Comparison of ENCODE assay signal across 21 cellular contexts in genomic region chr2:190570871-190571270, GRCh38. TPM values are rescaled to one million over a fixed set of nuclear protein-coding genes. Genes with fewer than 3 reads are reported as not detected.
DNase-seq lines count a peak whose midpoint lies in the region; ATAC-seq, FAIRE-seq and TF ChIP-seq lines count a peak whose summit lies in the region.
"Had no signal": no experiment of that assay in that cellular context is flagged by ENCODE, and none has a peak within 500 bp of the region (broad histone marks: within the 10 kb centered on the region; RNA-seq: fewer than 3 reads in every experiment).

No MANE protein-coding gene starts in this region.

- FAIRE-seq in D721Med (lab: Jason Lieb, UNC) = peak; percentile 55
- FAIRE-seq: A204.1, G401.6 had no signal

- H3K27ac ChIP-seq in RWPE2 (ENCODE audit: poor library complexity, severe bottlenecking) (peak overlapping the region; percentile 86), breast epithelium (peak overlapping the region; percentile 54 to 64), epithelial cell of prostate (peak overlapping the region; percentile 84)
- H3K27ac ChIP-seq in CD4-positive, alpha-beta T cell (ENCODE audit: low read depth, low read length) = no peak overlapping the region
- H3K27ac ChIP-seq: 22Rv1, BLaER1, C4-2B, GM23248 had no signal

- H3K4me3 Mint-ChIP-seq in CD4-positive, alpha-beta T cell = no peak overlapping the region
- H3K4me3 Mint-ChIP-seq: B cell, H9 had no signal

- POLR2A ChIA-PET in CD4-positive, alpha-beta T cell (lab: Charles Lee) = interaction anchor here (1.3 to 1.8 kb wide), 3 partner anchors 9 to 37 kb away, joined by 3 to 4 read pairs (median 4); no protein-coding TSS in a partner anchor

- no peak for TF ChIP-seq POLR2A in breast epithelium (IDR thresholded peaks at IDR 0.05)

- no peaks in the 10 kb centered on the region for H3K27me3 Mint-ChIP-seq in CD4-positive, alpha-beta T cell
- H3K27me3 Mint-ChIP-seq: B cell; CD4-positive, alpha-beta memory T cell had no signal

- CTCF ChIA-PET in CD4-positive, alpha-beta T cell (lab: Charles Lee) = interaction anchor here (1.5 kb wide), 1 partner anchor 12 kb away, joined by 3 read pairs; no protein-coding TSS in a partner anchor

- ATAC-seq in RWPE2 (ENCODE audit: low read depth) (no peak), GM18519 (IDR thresholded peaks at IDR 0.05; ENCODE audit: low FRiP score, unreplicated experiment) (no peak), GM21360 (IDR thresholded peaks at IDR 0.05; ENCODE audit: unreplicated experiment) (no peak), GM18498 (IDR thresholded peaks at IDR 0.05; ENCODE audit: unreplicated experiment) (no peak)
- no peak for ATAC-seq in CD4-positive, alpha-beta T cell (ENCODE audit: poor library complexity)

- no peaks in the 10 kb centered on the region for H3K27me3 ChIP-seq in RWPE2 (ENCODE audit: insufficient read depth, poor library complexity, severe bottlenecking)
- H3K27me3 ChIP-seq in breast epithelium = no peaks in the 10 kb centered on the region
- H3K27me3 ChIP-seq in CD4-positive, alpha-beta T cell (ENCODE audit: control insufficient read depth, insufficient read depth, low read length) = no peaks in the 10 kb centered on the region
- H3K27me3 ChIP-seq: BLaER1 had no signal

- H3K4me3 ChIP-seq in RWPE2 (ENCODE audit: severe bottlenecking) = no peak overlapping the region
- H3K4me3 ChIP-seq in breast epithelium = no peak overlapping the region
- H3K4me3 ChIP-seq: BLaER1, GM23248 had no signal

- intact Hi-C loops in breast epithelium (cut with DNase I; ENCODE audit: low total_unique reads) = no loop called here
- intact Hi-C loops in CD4-positive, alpha-beta T cell (cut with DNase I, micrococcal nuclease) = no loop called here

- H3K4me1 ChIP-seq in RWPE2 (ENCODE audit: insufficient read depth, poor library complexity, severe bottlenecking) (peaks cover 41% of the 10 kb centered on the region), breast epithelium (no peaks in the 10 kb centered on the region)
- H3K4me1 ChIP-seq: BLaER1 had no signal

- H3K27ac Mint-ChIP-seq in CD4-positive, alpha-beta T cell = no peak overlapping the region
- H3K27ac Mint-ChIP-seq: B cell, H9 had no signal

- peaks cover 14% of the 10 kb centered on the region for H3K4me1 Mint-ChIP-seq in CD4-positive, alpha-beta T cell (ENCODE audit: low read depth)
- H3K4me1 Mint-ChIP-seq: B cell had no signal

- H3K9me3 ChIP-seq in RWPE2 (ENCODE audit: severe bottlenecking) (peaks cover 3% of the 10 kb centered on the region), breast epithelium (peaks cover 0 to 8% of the 10 kb centered on the region in 2 donors)
- H3K9me3 ChIP-seq in CD4-positive, alpha-beta T cell (ENCODE audit: control insufficient read depth, low read length) = peaks cover 17% of the 10 kb centered on the region

- H3K9me3 Mint-ChIP-seq in CD4-positive, alpha-beta T cell = peaks cover 4% of the 10 kb centered on the region

- TF ChIP-seq CTCF in D721Med (IDR thresholded peaks at IDR 0.05; ENCODE audit: insufficient read depth, missing control alignments) (no peak), RWPE2 (IDR thresholded peaks at IDR 0.05; ENCODE audit: poor library complexity, severe bottlenecking) (no peak), breast epithelium (IDR thresholded peaks at IDR 0.05) (no peak)
- no peak for TF ChIP-seq CTCF in CD4-positive, alpha-beta T cell (IDR thresholded peaks at IDR 0.05)

- H3K36me3 ChIP-seq in RWPE2 (ENCODE audit: low read depth) = no peaks in the 10 kb centered on the region; the same call in 1 of the 2 replicates
- no peaks in the 10 kb centered on the region for H3K36me3 ChIP-seq in breast epithelium

- no peaks in the 10 kb centered on the region for H3K36me3 Mint-ChIP-seq in CD4-positive, alpha-beta T cell (ENCODE audit: low read depth)

- no peak for DNase-seq in D721Med (ENCODE audit: insufficient read length, low spot score)
- no peak for DNase-seq in RWPE2 (ENCODE audit: low spot score)
- no peak for DNase-seq in breast epithelium (ENCODE audit: low spot score in 2 of 2)
- no peak for DNase-seq in epithelial cell of prostate (ENCODE audit: low read depth, low spot score)
- no peak for DNase-seq in CD4-positive, alpha-beta T cell
- DNase-seq: Calu3; CD4-positive, alpha-beta memory T cell; COR-L47; DMS153; DND-41; GM23248; H9 had no signal

RNA-seq across cellular contexts. Expression of gene NEMP2, which starts 36.3 kb away (rescaled TPM):
- total RNA-seq in breast epithelium = 1 to 10 TPM; 4.5 to 6.6 (median 5.2) TPM
- total RNA-seq in CD4-positive, alpha-beta T cell = 10 to 100 TPM; 11.6 to 12.2 TPM
